26 cellular contexts compared by ENCODE assay signal in genomic region chr2:240538031-240538780, GRCh38.
"Had no signal": no experiment of that assay in that cellular context is flagged by ENCODE, and none has a peak within 500 bp of the region (broad histone marks: within the 10 kb centered on the region; RNA-seq: fewer than 3 reads in every experiment).

No MANE protein-coding gene starts in this region.

- H3K27ac Mint-ChIP-seq: activated CD4-positive, alpha-beta memory T cell treated with anti-CD3 and anti-CD28 coated beads for 36 hours; activated naive CD4-positive, alpha-beta T cell treated with anti-CD3 and anti-CD28 coated beads for 36 hours; activated naive CD8-positive, alpha-beta T cell treated with anti-CD3 and anti-CD28 coated beads for 36 hours; brain; mesothelial cell of epicardium; stimulated activated naive CD8-positive, alpha-beta T cell treated with anti-CD3 and anti-CD28 coated beads, Interleukin-15, Interleukin-2, amounts not matched to agents 100 ng/mL and 50 ng/mL, for 24 hours had no signal

- H3K4me3 Mint-ChIP-seq: activated CD4-positive, alpha-beta memory T cell treated with anti-CD3 and anti-CD28 coated beads for 36 hours; activated naive CD4-positive, alpha-beta T cell treated with anti-CD3 and anti-CD28 coated beads for 36 hours; activated naive CD8-positive, alpha-beta T cell treated with anti-CD3 and anti-CD28 coated beads for 36 hours; brain; effector memory CD8-positive, alpha-beta T cell; mesothelial cell of epicardium; naive thymus-derived CD4-positive, alpha-beta T cell; neural crest cell; stimulated activated naive CD8-positive, alpha-beta T cell treated with anti-CD3 and anti-CD28 coated beads, Interleukin-15, Interleukin-2, amounts not matched to agents 100 ng/mL and 50 ng/mL, for 24 hours had no signal

- H2AFZ ChIP-seq: hepatocyte had no signal

- H3K27ac ChIP-seq: adrenal gland, ascending aorta, gastroesophageal sphincter, hepatocyte, right lobe of liver, thyroid gland, VCaP had no signal

- H3K4me1 Mint-ChIP-seq: brain, mesothelial cell of epicardium, neural crest cell had no signal

- ATAC-seq: effector memory CD8-positive, alpha-beta T cell; gastroesophageal sphincter; left cardiac atrium; naive thymus-derived CD4-positive, alpha-beta T cell; right lobe of liver had no signal

- DNase-seq: activated CD4-positive, alpha-beta memory T cell treated with anti-CD3 and anti-CD28 coated beads for 36 hours; activated CD4-positive, alpha-beta T cell treated with anti-CD3 and anti-CD28 coated beads for 48 hours; activated effector memory CD4-positive, alpha-beta T cell treated with anti-CD3 and anti-CD28 coated beads, Interleukin-2, amount 50 U/mL, for 16 hours; activated naive CD4-positive, alpha-beta T cell treated with anti-CD3 and anti-CD28 coated beads for 36 hours; activated naive CD8-positive, alpha-beta T cell treated with anti-CD3 and anti-CD28 coated beads for 36 hours; activated T-cell treated with anti-CD3 and anti-CD28 coated beads for 4 hours; cortex of kidney; effector memory CD8-positive, alpha-beta T cell; left cardiac atrium; naive thymus-derived CD4-positive, alpha-beta T cell; nucleus accumbens; right lobe of liver; stimulated activated CD4-positive, alpha-beta T cell treated with anti-CD3 and anti-CD28 coated beads, Interleukin-12 subunit alpha, Interleukin-12 subunit beta, amount 100 ng/mL, for 4 hours; stimulated activated CD4-positive, alpha-beta T cell treated with anti-CD3 and anti-CD28 coated beads, Interleukin-4, amount 100 ng/mL, for 1 hour; substantia nigra; T-helper 9 cell; thyroid gland had no signal

- H3K4me1 ChIP-seq: adrenal gland, ascending aorta, gastroesophageal sphincter, right lobe of liver, thyroid gland had no signal

- H3K9me3 ChIP-seq: adrenal gland, ascending aorta, gastroesophageal sphincter, right lobe of liver, thyroid gland had no signal

- H3K79me2 ChIP-seq: hepatocyte had no signal

- H3K27me3 Mint-ChIP-seq: activated CD4-positive, alpha-beta memory T cell treated with anti-CD3 and anti-CD28 coated beads for 36 hours; activated naive CD8-positive, alpha-beta T cell treated with anti-CD3 and anti-CD28 coated beads for 36 hours; brain; effector memory CD8-positive, alpha-beta T cell; naive thymus-derived CD4-positive, alpha-beta T cell; stimulated activated naive CD8-positive, alpha-beta T cell treated with anti-CD3 and anti-CD28 coated beads, Interleukin-15, Interleukin-2, amounts not matched to agents 100 ng/mL and 50 ng/mL, for 24 hours had no signal

- H3K36me3 ChIP-seq: adrenal gland, right lobe of liver, thyroid gland had no signal

- H3K4me3 ChIP-seq: adrenal gland, ascending aorta, gastroesophageal sphincter, hepatocyte, right lobe of liver, thyroid gland had no signal

- H3K27me3 ChIP-seq: adrenal gland, ascending aorta, gastroesophageal sphincter, hepatocyte, right lobe of liver, thyroid gland had no signal

- H3K9me3 Mint-ChIP-seq: effector memory CD8-positive, alpha-beta T cell had no signal

- H3K4me2 ChIP-seq: hepatocyte had no signal
